8 cellular contexts compared by ENCODE assay signal in the genomic region with DNA sequence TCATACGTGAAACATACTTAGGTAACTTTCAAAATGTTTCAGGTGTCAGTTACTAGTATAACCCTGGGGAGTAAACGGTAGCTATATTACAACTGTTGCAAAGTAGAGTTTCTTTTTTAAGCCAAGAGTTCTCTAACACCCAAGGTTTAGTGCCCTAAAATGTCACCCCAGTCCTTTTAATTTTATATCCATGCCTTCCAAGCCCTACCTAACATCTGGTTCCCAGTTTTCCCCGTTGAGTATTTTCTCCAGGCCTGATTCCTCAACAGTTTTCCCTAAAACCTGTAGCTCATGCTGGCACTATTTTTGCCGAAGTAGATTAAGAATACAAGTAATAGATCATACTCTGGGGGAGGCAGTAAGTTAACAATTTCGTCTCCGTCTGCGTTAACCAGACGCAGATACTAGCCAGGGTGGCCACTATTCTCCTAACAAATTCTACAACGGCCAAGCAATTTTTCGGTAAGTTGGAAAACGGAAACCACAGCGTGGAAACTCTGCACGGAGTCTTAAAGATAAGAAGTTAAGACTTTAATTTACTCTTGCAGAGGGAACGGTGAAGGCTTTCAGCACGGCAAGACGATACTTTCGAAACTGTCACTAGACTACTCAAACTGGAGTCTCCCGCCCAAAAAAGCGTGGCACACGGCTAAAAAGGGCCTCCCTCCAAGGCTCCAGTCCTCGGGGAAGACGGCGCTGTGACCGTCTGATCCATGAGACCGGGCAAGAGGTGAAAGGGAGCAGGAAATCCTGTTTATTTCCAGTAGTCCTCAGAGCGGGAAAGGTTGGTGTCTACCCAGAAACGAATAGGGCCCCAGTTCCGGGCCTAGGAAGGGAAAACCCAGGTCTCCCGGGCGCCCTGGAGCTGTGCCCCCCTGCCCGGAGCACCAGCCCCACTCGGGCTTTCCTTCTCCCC. TPM values are rescaled to one million over a fixed set of nuclear protein-coding genes. Genes with fewer than 3 reads are reported as not detected.
A peak's percentile ranks its signal among the peaks of the same experiment; 100 is the strongest.
DNase-seq lines count a peak whose midpoint lies in the region; ATAC-seq and TF ChIP-seq lines count a peak whose summit lies in the region.

No MANE protein-coding gene starts in this region.

- H3K9ac ChIP-seq in trophoblast cell (ENCODE audit: low read length): peak overlapping the region; percentile 100

- H3K4me3 ChIP-seq in foreskin fibroblast (ENCODE audit: low read depth in 1 of 2, low read length in 2 of 2) (peak overlapping the region; percentile 97 to 99), trophoblast cell (ENCODE audit: low read depth, low read length) (peak overlapping the region; percentile 93)

- peak overlapping the region; percentile 100 for H3K18ac ChIP-seq in trophoblast cell (ENCODE audit: low read length)

- H3K27me3 ChIP-seq in trophoblast cell (ENCODE audit: insufficient read depth, low read length): no peaks in the 10 kb centered on the region

- H3K4ac ChIP-seq in trophoblast cell (ENCODE audit: low read depth, low read length): peak overlapping the region; percentile 99

- peaks cover 2 to 9% of the 10 kb centered on the region in 2 experiments for H3K36me3 ChIP-seq in trophoblast cell (ENCODE audit: control insufficient read depth in 1 of 2, insufficient read depth in 2 of 2, low read length in 2 of 2)

- H3K4me3 Mint-ChIP-seq in activated CD4-positive, alpha-beta memory T cell treated with anti-CD3 and anti-CD28 coated beads for 36 hours: peak overlapping the region; percentile 98

- no peaks in the 10 kb centered on the region for H3K9me3 Mint-ChIP-seq in activated CD4-positive, alpha-beta memory T cell treated with anti-CD3 and anti-CD28 coated beads for 36 hours

- peak overlapping the region; percentile 98 for H3K27ac Mint-ChIP-seq in activated CD4-positive, alpha-beta memory T cell treated with anti-CD3 and anti-CD28 coated beads for 36 hours

- peak overlapping the region; percentile 98 for H3K27ac ChIP-seq in trophoblast cell (ENCODE audit: low read depth, low read length)

- POLR2A ChIA-PET in activated CD4-positive, alpha-beta memory T cell treated with anti-CD3 and anti-CD28 coated beads for 36 hours (lab: Charles Lee): interaction anchor here (0.6 to 3.0 kb wide), 20 partner anchors 9 to 852 kb away, joined by 3 to 19 read pairs (median 5); a partner anchor contains a TSS

- H3K23ac ChIP-seq in trophoblast cell (ENCODE audit: low read length): no peak overlapping the region

- DNase-seq in GM10266 (ENCODE audit: extremely low spot score) (peak; percentile 41), foreskin fibroblast (no peak), trophoblast cell (no peak), MV-4-11 (lab: John Stamatoyannopoulos, UW) (no peak), T-helper 9 cell (no peak)
- peak; percentile 50 for DNase-seq in activated CD4-positive, alpha-beta memory T cell treated with anti-CD3 and anti-CD28 coated beads for 36 hours

- intact Hi-C loops in activated CD4-positive, alpha-beta memory T cell treated with anti-CD3 and anti-CD28 coated beads for 36 hours (cut with micrococcal nuclease): loop anchor here (1.0 to 10.0 kb wide), 8 partner anchors 22 to 856 kb away; a partner anchor contains a TSS

- H3K27me3 Mint-ChIP-seq in activated CD4-positive, alpha-beta memory T cell treated with anti-CD3 and anti-CD28 coated beads for 36 hours: no peaks in the 10 kb centered on the region

- WGBS in trophoblast cell (ENCODE audit: extremely low coverage, insufficient coverage, insufficient read length): no CpG with 5 or more reads among the region's 32 CpGs

- peak overlapping the region; percentile 8 for H2AFZ ChIP-seq in trophoblast cell (ENCODE audit: insufficient read depth, low read length, poor library complexity)

- peak overlapping the region; percentile 91 for H3K4me2 ChIP-seq in trophoblast cell (ENCODE audit: low read length)

- H3K14ac ChIP-seq in trophoblast cell (ENCODE audit: low read length): peak overlapping the region; percentile 100

- H4K8ac ChIP-seq in trophoblast cell (ENCODE audit: low read depth, low read length): peak overlapping the region; percentile 100

- H3K4me1 Mint-ChIP-seq in activated CD4-positive, alpha-beta memory T cell treated with anti-CD3 and anti-CD28 coated beads for 36 hours (ENCODE audit: low read depth): peaks cover 49% of the 10 kb centered on the region

- peak overlapping the region; percentile 72 for H4K12ac ChIP-seq in trophoblast cell (ENCODE audit: low read depth, low read length)

- peak overlapping the region; percentile 99 for H2BK120ac ChIP-seq in trophoblast cell (ENCODE audit: insufficient read depth, low read length, poor library complexity)

- H2BK5ac ChIP-seq in trophoblast cell (ENCODE audit: low read depth, low read length, poor library complexity): peak overlapping the region; percentile 99

- H4K91ac ChIP-seq in trophoblast cell (ENCODE audit: low read depth, low read length): peak overlapping the region; percentile 100

- H2AK5ac ChIP-seq in trophoblast cell (ENCODE audit: low read length): peak overlapping the region; percentile 70

- H3K4me1 ChIP-seq in trophoblast cell (ENCODE audit: control insufficient read depth in 1 of 2, insufficient read depth in 2 of 2, low read length in 2 of 2): peaks cover 5 to 6% of the 10 kb centered on the region in 2 experiments

- TF ChIP-seq CTCF in GM10266 (IDR thresholded peaks at IDR 0.05; ENCODE audit: control insufficient read depth, insufficient read depth, low read depth, missing control alignments) (no peak), foreskin fibroblast (IDR thresholded peaks at IDR 0.05; ENCODE audit: low read depth, low read length) (no peak)

- CTCF ChIA-PET in activated CD4-positive, alpha-beta memory T cell treated with anti-CD3 and anti-CD28 coated beads for 36 hours (lab: Charles Lee): interaction anchor here (1.0 to 4.7 kb wide), 13 partner anchors 9 to 445 kb away, joined by 3 to 69 read pairs (median 6); a partner anchor contains a TSS

- peaks cover 39% of the 10 kb centered on the region for H3K36me3 Mint-ChIP-seq in activated CD4-positive, alpha-beta memory T cell treated with anti-CD3 and anti-CD28 coated beads for 36 hours

- peak; percentile 5 for ATAC-seq in HG03280 (IDR thresholded peaks at IDR 0.05; ENCODE audit: unreplicated experiment)
- no peak for ATAC-seq in GM19467 (IDR thresholded peaks at IDR 0.05; ENCODE audit: unreplicated experiment)

- peaks cover 22% of the 10 kb centered on the region for H3K79me2 ChIP-seq in trophoblast cell (ENCODE audit: control insufficient read depth, insufficient read depth, low read length, poor library complexity)

- H3K79me1 ChIP-seq in trophoblast cell (ENCODE audit: low read length): peaks cover 17% of the 10 kb centered on the region

- no peaks in the 10 kb centered on the region for H3K9me3 ChIP-seq in trophoblast cell (ENCODE audit: insufficient read depth, low read depth, low read length)

- H2BK12ac ChIP-seq in trophoblast cell (ENCODE audit: low read length): peak overlapping the region; percentile 15

RNA-seq across cellular contexts. Expression of a gene that starts 0.9 kb away (rescaled TPM):
- total RNA-seq in activated CD4-positive, alpha-beta memory T cell treated with anti-CD3 and anti-CD28 coated beads for 36 hours: 100 to 1,000 TPM; 133 to 136 TPM
- polyA plus RNA-seq in trophoblast cell (2013): 84.2 and 87.4 TPM in 2 replicates

RNA-seq across cellular contexts. Expression of a gene that starts 50.0 kb away (rescaled TPM):
- total RNA-seq in activated CD4-positive, alpha-beta memory T cell treated with anti-CD3 and anti-CD28 coated beads for 36 hours: 10 to 100 TPM; 34.7 to 37.2 TPM
- polyA plus RNA-seq in trophoblast cell (2013): 17.6 and 18.9 TPM in 2 replicates

RNA-seq across cellular contexts. Expression of a gene that starts 55.6 kb away (rescaled TPM):
- total RNA-seq in activated CD4-positive, alpha-beta memory T cell treated with anti-CD3 and anti-CD28 coated beads for 36 hours: under 1 TPM; 0.17 to 0.85 TPM
- polyA plus RNA-seq in trophoblast cell (2013): 33.5 and 35.1 TPM in 2 replicates

RNA-seq across cellular contexts. Expression of a gene that starts 57.1 kb away (rescaled TPM):
- 1 to 10 TPM; 1.5 to 2.1 TPM for total RNA-seq in activated CD4-positive, alpha-beta memory T cell treated with anti-CD3 and anti-CD28 coated beads for 36 hours
- polyA plus RNA-seq in trophoblast cell (2013): 11.1 and 11.8 TPM in 2 replicates

Comparison
In these comparisons a context has a peak if more than half of its experiments do, and no peak if none do; other contexts are left out.
1. DNase-seq: peak in GM10266 (single experiment) and activated CD4-positive, alpha-beta memory T cell treated with anti-CD3 and anti-CD28 coated beads for 36 hours (single experiment); none in foreskin fibroblast (0 of 2), trophoblast cell (0 of 2), MV-4-11 (single experiment) and T-helper 9 cell (single experiment).